ENCODE assay signal across 1 cellular context in the genomic region with DNA sequence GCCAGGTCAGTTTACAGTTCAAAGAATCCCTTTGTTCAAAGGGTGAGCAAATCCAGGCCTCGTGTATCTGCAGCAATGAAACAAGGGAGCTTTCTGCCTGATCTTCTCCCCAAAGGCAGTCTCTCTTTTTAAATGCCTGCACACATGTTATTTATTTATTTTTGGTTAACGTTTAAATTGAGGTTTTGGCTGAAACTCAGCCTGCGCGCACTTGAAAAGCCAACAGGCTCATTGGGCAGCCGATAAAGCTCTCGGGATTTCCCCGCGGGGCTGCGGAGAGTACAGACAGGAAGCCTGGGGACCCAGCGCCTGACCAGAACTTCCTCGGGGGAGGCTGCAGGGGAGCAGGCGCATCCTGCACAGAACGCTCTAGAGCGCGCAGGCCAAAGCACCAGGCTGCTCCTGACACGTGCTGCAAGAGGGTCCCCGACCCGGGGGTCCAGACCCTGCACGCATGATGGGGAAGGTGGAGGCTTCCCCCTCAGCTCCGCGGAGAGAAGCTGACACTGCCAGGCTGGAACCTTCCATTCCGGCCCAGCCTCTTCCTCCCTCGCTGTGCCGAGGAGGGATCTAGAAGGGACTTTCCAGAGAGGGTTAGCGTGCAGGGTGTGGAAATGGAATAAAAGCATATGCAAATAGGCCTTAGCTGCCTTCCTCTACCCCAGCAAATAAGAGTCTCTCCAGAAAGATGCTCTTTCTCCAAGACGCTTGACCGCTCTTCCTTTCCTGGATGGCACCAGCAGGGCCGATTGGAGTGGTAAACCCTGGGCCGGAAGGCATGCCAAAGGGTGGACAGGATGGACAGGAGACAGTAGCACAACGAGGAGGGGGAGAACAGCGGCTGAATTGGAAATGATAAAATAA.
TF ChIP-seq lines count a peak whose summit lies in the region.

No MANE protein-coding gene starts in this region.

TF ChIP-seq in HepG2, 621 proteins besides CTCF, POLR2A, EP300 and RAD21 (continued from another document and continues in another):
- TF ChIP-seq ZNF432 (CRISPR knock-in tag; IDR thresholded peaks at IDR 0.05; ENCODE audit: borderline replicate concordance) (no peak), ZSCAN29 (CRISPR knock-in tag; conservative IDR thresholded peaks at IDR 0.05) (0 out of 2 replicates have a peak, but pooled peaks have one; percentile 37), LBX2 (CRISPR knock-in tag; IDR thresholded peaks at IDR 0.05; ENCODE audit: borderline replicate concordance) (0 out of 2 replicates have a peak, but pooled peaks have one; percentile 47), CBFB (CRISPR knock-in tag; IDR thresholded peaks at IDR 0.05) (peak; percentile 92), TCF12 (IDR thresholded peaks at IDR 0.05) (no peak), TCF12 (CRISPR knock-in tag; IDR thresholded peaks at IDR 0.05) (no peak), ZNF329 (CRISPR knock-in tag; IDR thresholded peaks at IDR 0.05; ENCODE audit: low read depth) (no peak; the same call in 1 of the 2 replicates), POLR2AphosphoS2 (IDR thresholded peaks at IDR 0.05; ENCODE audit: low read depth, low read length) (no peak), PPARG (CRISPR knock-in tag; conservative IDR thresholded peaks at IDR 0.05) (peak; percentile 68), ZNF75D (CRISPR knock-in tag; IDR thresholded peaks at IDR 0.05; ENCODE audit: borderline replicate concordance) (0 out of 2 replicates have a peak, but pooled peaks have one; percentile 58), KDM4B (CRISPR knock-in tag; IDR thresholded peaks at IDR 0.05) (peak; percentile 19; the same call in 1 of the 2 replicates), LCORL (IDR thresholded peaks at IDR 0.05) (no peak), LCORL (CRISPR knock-in tag; IDR thresholded peaks at IDR 0.05) (peak; percentile 91), ZNF335 (CRISPR knock-in tag; IDR thresholded peaks at IDR 0.05) (peak; percentile 59; the same call in 1 of the 2 replicates), ZNF383 (CRISPR knock-in tag; IDR thresholded peaks at IDR 0.05; ENCODE audit: borderline replicate concordance) (0 out of 2 replicates have a peak, but pooled peaks have one; percentile 24), GATA4 (IDR thresholded peaks at IDR 0.05; ENCODE audit: borderline replicate concordance, low read depth) (peak; percentile 24; the same call in 1 of the 2 replicates), SP2 (CRISPR knock-in tag; IDR thresholded peaks at IDR 0.05) (no peak), ZBTB38 (CRISPR knock-in tag; IDR thresholded peaks at IDR 0.05) (peak; percentile 84), RELA (CRISPR knock-in tag; IDR thresholded peaks at IDR 0.05) (peak; percentile 92; the same call in 1 of the 2 replicates), ZNF367 (CRISPR knock-in tag; IDR thresholded peaks at IDR 0.05; ENCODE audit: borderline replicate concordance) (peak; percentile 77; the same call in 1 of the 2 replicates), ZNF557 (CRISPR knock-in tag; IDR thresholded peaks at IDR 0.05) (no peak), ZNF251 (CRISPR knock-in tag; IDR thresholded peaks at IDR 0.05) (0 out of 2 replicates have a peak, but pooled peaks have one; percentile 63), ARNTL (CRISPR knock-in tag; IDR thresholded peaks at IDR 0.05) (peak; percentile 89), RFXANK (CRISPR knock-in tag; IDR thresholded peaks at IDR 0.05) (peak; percentile 53; the same call in 1 of the 2 replicates), GTF3A (CRISPR knock-in tag; conservative IDR thresholded peaks at IDR 0.05) (0 out of 2 replicates have a peak, but pooled peaks have one; percentile 21), MAX (IDR thresholded peaks at IDR 0.05) (peak; percentile 82), ATF7 (IDR thresholded peaks at IDR 0.05) (no peak), ATF7 (CRISPR knock-in tag; IDR thresholded peaks at IDR 0.05) (0 out of 2 replicates have a peak, but pooled peaks have one; percentile 51), CREB3 (CRISPR knock-in tag; IDR thresholded peaks at IDR 0.05) (peak; percentile 62; the same call in 1 of the 2 replicates), ZNF343 (CRISPR knock-in tag; IDR thresholded peaks at IDR 0.05) (peak; percentile 38; the same call in 1 of the 2 replicates)
- TF ChIP-seq, protein P1, sequence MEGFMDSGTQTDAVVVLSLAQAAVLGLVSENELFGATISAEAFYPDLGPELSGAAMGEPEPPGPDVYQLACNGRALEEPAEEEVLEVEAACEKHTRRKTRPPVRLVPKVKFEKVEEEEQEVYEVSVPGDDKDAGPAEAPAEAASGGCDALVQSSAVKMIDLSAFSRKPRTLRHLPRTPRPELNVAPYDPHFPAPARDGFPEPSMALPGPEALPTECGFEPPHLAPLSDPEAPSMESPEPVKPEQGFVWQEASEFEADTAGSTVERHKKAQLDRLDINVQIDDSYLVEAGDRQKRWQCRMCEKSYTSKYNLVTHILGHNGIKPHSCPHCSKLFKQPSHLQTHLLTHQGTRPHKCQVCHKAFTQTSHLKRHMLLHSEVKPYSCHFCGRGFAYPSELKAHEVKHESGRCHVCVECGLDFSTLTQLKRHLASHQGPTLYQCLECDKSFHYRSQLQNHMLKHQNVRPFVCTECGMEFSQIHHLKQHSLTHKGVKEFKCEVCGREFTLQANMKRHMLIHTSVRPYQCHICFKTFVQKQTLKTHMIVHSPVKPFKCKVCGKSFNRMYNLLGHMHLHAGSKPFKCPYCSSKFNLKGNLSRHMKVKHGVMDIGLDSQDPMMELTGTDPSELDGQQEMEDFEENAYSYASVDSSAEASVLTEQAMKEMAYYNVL (CRISPR knock-in tag; IDR thresholded peaks at IDR 0.05; ENCODE audit: borderline replicate concordance), result peak; percentile 71
- TF ChIP-seq, protein P2, sequence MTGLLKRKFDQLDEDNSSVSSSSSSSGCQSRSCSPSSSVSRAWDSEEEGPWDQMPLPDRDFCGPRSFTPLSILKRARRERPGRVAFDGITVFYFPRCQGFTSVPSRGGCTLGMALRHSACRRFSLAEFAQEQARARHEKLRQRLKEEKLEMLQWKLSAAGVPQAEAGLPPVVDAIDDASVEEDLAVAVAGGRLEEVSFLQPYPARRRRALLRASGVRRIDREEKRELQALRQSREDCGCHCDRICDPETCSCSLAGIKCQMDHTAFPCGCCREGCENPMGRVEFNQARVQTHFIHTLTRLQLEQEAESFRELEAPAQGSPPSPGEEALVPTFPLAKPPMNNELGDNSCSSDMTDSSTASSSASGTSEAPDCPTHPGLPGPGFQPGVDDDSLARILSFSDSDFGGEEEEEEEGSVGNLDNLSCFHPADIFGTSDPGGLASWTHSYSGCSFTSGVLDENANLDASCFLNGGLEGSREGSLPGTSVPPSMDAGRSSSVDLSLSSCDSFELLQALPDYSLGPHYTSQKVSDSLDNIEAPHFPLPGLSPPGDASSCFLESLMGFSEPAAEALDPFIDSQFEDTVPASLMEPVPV (CRISPR knock-in tag; IDR thresholded peaks at IDR 0.05), result peak; percentile 38; the same call in 1 of the 2 replicates
- TF ChIP-seq, protein P3, sequence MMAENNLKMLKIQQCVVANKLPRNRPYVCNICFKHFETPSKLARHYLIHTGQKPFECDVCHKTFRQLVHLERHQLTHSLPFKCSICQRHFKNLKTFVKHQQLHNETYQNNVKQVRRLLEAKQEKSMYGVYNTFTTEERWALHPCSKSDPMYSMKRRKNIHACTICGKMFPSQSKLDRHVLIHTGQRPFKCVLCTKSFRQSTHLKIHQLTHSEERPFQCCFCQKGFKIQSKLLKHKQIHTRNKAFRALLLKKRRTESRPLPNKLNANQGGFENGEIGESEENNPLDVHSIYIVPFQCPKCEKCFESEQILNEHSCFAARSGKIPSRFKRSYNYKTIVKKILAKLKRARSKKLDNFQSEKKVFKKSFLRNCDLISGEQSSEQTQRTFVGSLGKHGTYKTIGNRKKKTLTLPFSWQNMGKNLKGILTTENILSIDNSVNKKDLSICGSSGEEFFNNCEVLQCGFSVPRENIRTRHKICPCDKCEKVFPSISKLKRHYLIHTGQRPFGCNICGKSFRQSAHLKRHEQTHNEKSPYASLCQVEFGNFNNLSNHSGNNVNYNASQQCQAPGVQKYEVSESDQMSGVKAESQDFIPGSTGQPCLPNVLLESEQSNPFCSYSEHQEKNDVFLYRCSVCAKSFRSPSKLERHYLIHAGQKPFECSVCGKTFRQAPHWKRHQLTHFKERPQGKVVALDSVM (CRISPR knock-in tag; IDR thresholded peaks at IDR 0.05), result peak; percentile 53; the same call in 1 of the 2 replicates
- TF ChIP-seq, protein P4, sequence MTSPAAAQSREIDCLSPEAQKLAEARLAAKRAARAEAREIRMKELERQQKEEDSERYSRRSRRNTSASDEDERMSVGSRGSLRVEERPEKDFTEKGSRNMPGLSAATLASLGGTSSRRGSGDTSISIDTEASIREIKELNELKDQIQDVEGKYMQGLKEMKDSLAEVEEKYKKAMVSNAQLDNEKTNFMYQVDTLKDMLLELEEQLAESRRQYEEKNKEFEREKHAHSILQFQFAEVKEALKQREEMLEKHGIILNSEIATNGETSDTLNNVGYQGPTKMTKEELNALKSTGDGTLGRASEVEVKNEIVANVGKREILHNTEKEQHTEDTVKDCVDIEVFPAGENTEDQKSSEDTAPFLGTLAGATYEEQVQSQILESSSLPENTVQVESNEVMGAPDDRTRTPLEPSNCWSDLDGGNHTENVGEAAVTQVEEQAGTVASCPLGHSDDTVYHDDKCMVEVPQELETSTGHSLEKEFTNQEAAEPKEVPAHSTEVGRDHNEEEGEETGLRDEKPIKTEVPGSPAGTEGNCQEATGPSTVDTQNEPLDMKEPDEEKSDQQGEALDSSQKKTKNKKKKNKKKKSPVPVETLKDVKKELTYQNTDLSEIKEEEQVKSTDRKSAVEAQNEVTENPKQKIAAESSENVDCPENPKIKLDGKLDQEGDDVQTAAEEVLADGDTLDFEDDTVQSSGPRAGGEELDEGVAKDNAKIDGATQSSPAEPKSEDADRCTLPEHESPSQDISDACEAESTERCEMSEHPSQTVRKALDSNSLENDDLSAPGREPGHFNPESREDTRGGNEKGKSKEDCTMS (CRISPR knock-in tag; conservative IDR thresholded peaks at IDR 0.05), result no peak
- TF ChIP-seq, protein P5, sequence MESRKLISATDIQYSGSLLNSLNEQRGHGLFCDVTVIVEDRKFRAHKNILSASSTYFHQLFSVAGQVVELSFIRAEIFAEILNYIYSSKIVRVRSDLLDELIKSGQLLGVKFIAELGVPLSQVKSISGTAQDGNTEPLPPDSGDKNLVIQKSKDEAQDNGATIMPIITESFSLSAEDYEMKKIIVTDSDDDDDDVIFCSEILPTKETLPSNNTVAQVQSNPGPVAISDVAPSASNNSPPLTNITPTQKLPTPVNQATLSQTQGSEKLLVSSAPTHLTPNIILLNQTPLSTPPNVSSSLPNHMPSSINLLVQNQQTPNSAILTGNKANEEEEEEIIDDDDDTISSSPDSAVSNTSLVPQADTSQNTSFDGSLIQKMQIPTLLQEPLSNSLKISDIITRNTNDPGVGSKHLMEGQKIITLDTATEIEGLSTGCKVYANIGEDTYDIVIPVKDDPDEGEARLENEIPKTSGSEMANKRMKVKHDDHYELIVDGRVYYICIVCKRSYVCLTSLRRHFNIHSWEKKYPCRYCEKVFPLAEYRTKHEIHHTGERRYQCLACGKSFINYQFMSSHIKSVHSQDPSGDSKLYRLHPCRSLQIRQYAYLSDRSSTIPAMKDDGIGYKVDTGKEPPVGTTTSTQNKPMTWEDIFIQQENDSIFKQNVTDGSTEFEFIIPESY (CRISPR knock-in tag; IDR thresholded peaks at IDR 0.05), result no peak
- TF ChIP-seq, protein P6, sequence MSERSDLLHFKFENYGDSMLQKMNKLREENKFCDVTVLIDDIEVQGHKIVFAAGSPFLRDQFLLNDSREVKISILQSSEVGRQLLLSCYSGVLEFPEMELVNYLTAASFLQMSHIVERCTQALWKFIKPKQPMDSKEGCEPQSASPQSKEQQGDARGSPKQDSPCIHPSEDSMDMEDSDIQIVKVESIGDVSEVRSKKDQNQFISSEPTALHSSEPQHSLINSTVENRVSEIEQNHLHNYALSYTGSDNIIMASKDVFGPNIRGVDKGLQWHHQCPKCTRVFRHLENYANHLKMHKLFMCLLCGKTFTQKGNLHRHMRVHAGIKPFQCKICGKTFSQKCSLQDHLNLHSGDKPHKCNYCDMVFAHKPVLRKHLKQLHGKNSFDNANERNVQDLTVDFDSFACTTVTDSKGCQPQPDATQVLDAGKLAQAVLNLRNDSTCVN (CRISPR knock-in tag; IDR thresholded peaks at IDR 0.05; ENCODE audit: borderline replicate concordance), result peak; percentile 98
- TF ChIP-seq, protein P7, sequence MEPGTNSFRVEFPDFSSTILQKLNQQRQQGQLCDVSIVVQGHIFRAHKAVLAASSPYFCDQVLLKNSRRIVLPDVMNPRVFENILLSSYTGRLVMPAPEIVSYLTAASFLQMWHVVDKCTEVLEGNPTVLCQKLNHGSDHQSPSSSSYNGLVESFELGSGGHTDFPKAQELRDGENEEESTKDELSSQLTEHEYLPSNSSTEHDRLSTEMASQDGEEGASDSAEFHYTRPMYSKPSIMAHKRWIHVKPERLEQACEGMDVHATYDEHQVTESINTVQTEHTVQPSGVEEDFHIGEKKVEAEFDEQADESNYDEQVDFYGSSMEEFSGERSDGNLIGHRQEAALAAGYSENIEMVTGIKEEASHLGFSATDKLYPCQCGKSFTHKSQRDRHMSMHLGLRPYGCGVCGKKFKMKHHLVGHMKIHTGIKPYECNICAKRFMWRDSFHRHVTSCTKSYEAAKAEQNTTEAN (CRISPR knock-in tag; conservative IDR thresholded peaks at IDR 0.05), result no peak
- TF ChIP-seq, protein P8, sequence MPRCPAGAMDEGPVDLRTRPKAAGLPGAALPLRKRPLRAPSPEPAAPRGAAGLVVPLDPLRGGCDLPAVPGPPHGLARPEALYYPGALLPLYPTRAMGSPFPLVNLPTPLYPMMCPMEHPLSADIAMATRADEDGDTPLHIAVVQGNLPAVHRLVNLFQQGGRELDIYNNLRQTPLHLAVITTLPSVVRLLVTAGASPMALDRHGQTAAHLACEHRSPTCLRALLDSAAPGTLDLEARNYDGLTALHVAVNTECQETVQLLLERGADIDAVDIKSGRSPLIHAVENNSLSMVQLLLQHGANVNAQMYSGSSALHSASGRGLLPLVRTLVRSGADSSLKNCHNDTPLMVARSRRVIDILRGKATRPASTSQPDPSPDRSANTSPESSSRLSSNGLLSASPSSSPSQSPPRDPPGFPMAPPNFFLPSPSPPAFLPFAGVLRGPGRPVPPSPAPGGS (CRISPR knock-in tag; IDR thresholded peaks at IDR 0.05), result peak; percentile 100
